In the genomic region with DNA sequence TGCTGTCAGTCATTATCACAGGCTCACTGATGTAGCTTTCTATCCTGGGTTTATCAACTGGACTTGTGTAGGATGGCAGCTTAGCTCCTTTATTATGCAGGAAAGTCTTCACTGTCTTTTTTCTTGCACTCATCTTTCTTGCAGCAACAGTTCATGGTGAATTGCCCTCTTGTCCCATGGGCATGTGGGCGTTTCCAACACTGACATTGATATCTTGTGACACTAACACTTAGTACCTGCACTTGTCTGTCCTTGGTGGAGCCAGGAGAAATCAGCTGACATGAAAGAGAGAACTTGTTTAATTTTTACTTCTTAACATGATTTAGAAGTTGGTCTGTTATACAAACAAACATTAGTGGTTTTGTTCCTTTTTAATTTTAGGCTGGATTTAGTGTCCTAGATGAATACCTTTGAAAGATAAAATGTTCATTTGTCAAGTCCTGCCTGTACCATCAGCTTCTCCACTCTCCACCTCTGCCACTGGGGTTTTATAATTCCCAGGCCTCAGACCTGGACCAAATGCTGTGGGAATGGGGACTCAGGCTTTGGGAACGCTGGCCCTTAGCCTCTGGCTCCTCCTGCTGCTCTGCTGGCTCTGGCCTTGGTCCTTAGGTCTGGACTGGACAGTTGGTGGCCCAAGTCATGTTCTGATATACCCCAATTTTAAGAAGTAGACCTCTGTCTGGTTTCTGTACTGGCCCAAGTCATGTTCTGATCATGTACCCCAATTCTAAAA, we compare ENCODE assay signal across 1 cellular context.
TF ChIP-seq lines count a peak whose summit lies in the region.

No MANE protein-coding gene starts in this region.

TF ChIP-seq in HepG2, 621 proteins besides CTCF, POLR2A, EP300 and RAD21:
- TF ChIP-seq STAG1 (CRISPR knock-in tag; IDR thresholded peaks at IDR 0.05), result peak; percentile 20; the same call in 1 of the 2 replicates
- TF ChIP-seq, protein P1, sequence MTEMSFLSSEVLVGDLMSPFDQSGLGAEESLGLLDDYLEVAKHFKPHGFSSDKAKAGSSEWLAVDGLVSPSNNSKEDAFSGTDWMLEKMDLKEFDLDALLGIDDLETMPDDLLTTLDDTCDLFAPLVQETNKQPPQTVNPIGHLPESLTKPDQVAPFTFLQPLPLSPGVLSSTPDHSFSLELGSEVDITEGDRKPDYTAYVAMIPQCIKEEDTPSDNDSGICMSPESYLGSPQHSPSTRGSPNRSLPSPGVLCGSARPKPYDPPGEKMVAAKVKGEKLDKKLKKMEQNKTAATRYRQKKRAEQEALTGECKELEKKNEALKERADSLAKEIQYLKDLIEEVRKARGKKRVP (CRISPR knock-in tag; IDR thresholded peaks at IDR 0.05), result no peak
